11 cellular contexts compared by ENCODE assay signal in the genomic region with DNA sequence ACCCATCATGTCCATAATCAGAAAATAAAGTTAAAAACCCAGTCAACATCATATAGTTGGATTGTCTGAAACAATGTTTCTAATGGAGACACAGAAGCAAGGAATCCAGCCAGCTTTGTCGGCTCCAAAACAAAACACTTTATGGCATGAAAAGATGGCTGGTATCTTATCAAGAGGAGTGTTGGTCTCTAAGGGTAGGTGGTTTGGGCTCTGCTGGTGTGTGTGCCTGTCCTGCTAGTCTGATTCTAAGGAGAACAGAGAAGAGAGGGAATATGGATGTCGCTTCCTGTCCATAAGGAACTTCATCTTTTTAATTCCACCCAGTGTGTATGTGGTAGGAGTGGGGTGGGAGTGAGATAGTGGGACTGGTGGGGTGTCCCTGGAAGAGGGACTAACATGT. TPM values are rescaled to one million over a fixed set of nuclear protein-coding genes. Genes with fewer than 3 reads are reported as not detected.
DNase-seq lines count a peak whose midpoint lies in the region; ATAC-seq, FAIRE-seq and TF ChIP-seq lines count a peak whose summit lies in the region.
"Had no signal": no experiment of that assay in that cellular context is flagged by ENCODE, and none has a peak within 500 bp of the region (broad histone marks: within the 10 kb centered on the region; RNA-seq: fewer than 3 reads in every experiment).

No MANE protein-coding gene starts in this region.

- peak overlapping the region; percentile 18 for H3K27ac Mint-ChIP-seq in CD8-positive, alpha-beta T cell

- H3K36me3 Mint-ChIP-seq in CD8-positive, alpha-beta T cell, result no peaks in the 10 kb centered on the region

- POLR2A ChIA-PET in CD8-positive, alpha-beta T cell (lab: Charles Lee), result no interaction called here

- H3K4me1 Mint-ChIP-seq in CD8-positive, alpha-beta T cell (ENCODE audit: low read depth), result peaks cover 58% of the 10 kb centered on the region

- ATAC-seq in CD8-positive, alpha-beta T cell, result no peak
- ATAC-seq in left cardiac atrium, result peak; percentile 28 to 29
- peak in 2 of 4 donors; percentile 5 to 6 for ATAC-seq in pancreas
- ATAC-seq in GM18870 (IDR thresholded peaks at IDR 0.05; ENCODE audit: unreplicated experiment), result no peak

- no peaks in the 10 kb centered on the region for H3K9me3 Mint-ChIP-seq in CD8-positive, alpha-beta T cell

- no peaks in the 10 kb centered on the region for H3K9me3 ChIP-seq in CD8-positive, alpha-beta T cell (ENCODE audit: low read length)
- H3K9me3 ChIP-seq in pancreas, result no peaks in the 10 kb centered on the region
- H3K9me3 ChIP-seq: SK-N-SH had no signal

- CTCF ChIA-PET in CD8-positive, alpha-beta T cell (lab: Charles Lee), result interaction anchor here (0.6 to 0.7 kb wide), 2 partner anchors 100 to 365 kb away, joined by 3 to 4 read pairs; no protein-coding TSS in a partner anchor

- FAIRE-seq in pancreas (lab: Jason Lieb, UNC), result no peak

- H3K4me3 Mint-ChIP-seq in CD8-positive, alpha-beta T cell, result no peak overlapping the region

- no peaks in the 10 kb centered on the region for H3K27me3 ChIP-seq in CD8-positive, alpha-beta T cell (ENCODE audit: insufficient read depth, low read length)
- H3K27me3 ChIP-seq in pancreas, result no peaks in the 10 kb centered on the region

- H3K27me3 Mint-ChIP-seq in CD8-positive, alpha-beta T cell (ENCODE audit: low read depth), result no peaks in the 10 kb centered on the region

- intact Hi-C loops in CD8-positive, alpha-beta T cell (cut with DNase I, micrococcal nuclease), result loop anchor here (5.0 kb wide), 2 partner anchors 151 to 551 kb away; partner anchors contain the start of genes KBTBD2 (in 2 of the 2) and LSM5 (in 1 of the 2)
- intact Hi-C loops in left cardiac atrium (cut with DNase I), result no loop called here
- intact Hi-C loops in pancreas (cut with DNase I), result no loop called here

- no peak for TF ChIP-seq CTCF in CD8-positive, alpha-beta T cell (IDR thresholded peaks at IDR 0.05)
- no peak for TF ChIP-seq CTCF in pancreas (IDR thresholded peaks at IDR 0.05)

- H3K36me3 ChIP-seq in CD8-positive, alpha-beta T cell (ENCODE audit: insufficient read depth, low read length), result no peaks in the 10 kb centered on the region
- no peaks in the 10 kb centered on the region for H3K36me3 ChIP-seq in pancreas

- DNase-seq in CD8-positive, alpha-beta T cell, result no peak
- DNase-seq in OCI-M1 (lab: John Stamatoyannopoulos, UW) (peak; percentile 42), left cardiac atrium (no peak), pancreas (no peak), NCI-H1694 treated with DMSO at 0.1 percent for 48 hours (lab: John Stamatoyannopoulos, UW) (no peak), activated gamma-delta T cell treated with Interleukin-2 at 50 U/mL for 16 hours (no peak)
- no peak for DNase-seq in stimulated activated naive CD4-positive, alpha-beta T cell (lab: John Stamatoyannopoulos, UW)
- DNase-seq: COR-L47, NCI-H1092, SK-N-SH had no signal

- H3K4me3 ChIP-seq in CD8-positive, alpha-beta T cell (ENCODE audit: low read depth, low read length), result no peak overlapping the region
- H3K4me3 ChIP-seq in pancreas, result peak overlapping the region in 1 of 4 donors; percentile 22

- no peak overlapping the region for H3K27ac ChIP-seq in CD8-positive, alpha-beta T cell (ENCODE audit: low read depth, low read length)
- H3K27ac ChIP-seq in pancreas, result peak overlapping the region; percentile 66 to 92 (median 80)

- 53 to 54% methylated on average over 2 of the region's 2 CpGs for WGBS in pancreas, 2 donors

- H3K4me1 ChIP-seq in CD8-positive, alpha-beta T cell (ENCODE audit: insufficient read depth, low read length), result peaks cover 25% of the 10 kb centered on the region
- peaks cover 33 to 47% (median 38%) of the 10 kb centered on the region in 3 donors for H3K4me1 ChIP-seq in pancreas

RNA-seq across cellular contexts. Expression of gene NT5C3A, which starts 19.1 kb away (rescaled TPM):
- total RNA-seq in CD8-positive, alpha-beta T cell, result 10 to 100 TPM; 36.1 to 39.6 TPM
- total RNA-seq in left cardiac atrium (10 to 100 TPM; 20.1 to 21.2 TPM), pancreas (10 to 100 TPM; 15.6 to 30.3 (median 24.6) TPM)
- polyA plus RNA-seq in pancreas, result 10 to 100 TPM; 13.8 to 25.1 TPM

Comparison
In these comparisons a context has a peak if more than half of its experiments do, and no peak if none do; other contexts are left out.
1. ATAC-seq: peak in left cardiac atrium (2 of 2); none in CD8-positive, alpha-beta T cell (single experiment) and GM18870 (single experiment).
2. intact Hi-C loops: an anchor here in CD8-positive, alpha-beta T cell (5.0 kb wide); none called in left cardiac atrium and pancreas.